11 cellular contexts compared by ENCODE assay signal in the genomic region with DNA sequence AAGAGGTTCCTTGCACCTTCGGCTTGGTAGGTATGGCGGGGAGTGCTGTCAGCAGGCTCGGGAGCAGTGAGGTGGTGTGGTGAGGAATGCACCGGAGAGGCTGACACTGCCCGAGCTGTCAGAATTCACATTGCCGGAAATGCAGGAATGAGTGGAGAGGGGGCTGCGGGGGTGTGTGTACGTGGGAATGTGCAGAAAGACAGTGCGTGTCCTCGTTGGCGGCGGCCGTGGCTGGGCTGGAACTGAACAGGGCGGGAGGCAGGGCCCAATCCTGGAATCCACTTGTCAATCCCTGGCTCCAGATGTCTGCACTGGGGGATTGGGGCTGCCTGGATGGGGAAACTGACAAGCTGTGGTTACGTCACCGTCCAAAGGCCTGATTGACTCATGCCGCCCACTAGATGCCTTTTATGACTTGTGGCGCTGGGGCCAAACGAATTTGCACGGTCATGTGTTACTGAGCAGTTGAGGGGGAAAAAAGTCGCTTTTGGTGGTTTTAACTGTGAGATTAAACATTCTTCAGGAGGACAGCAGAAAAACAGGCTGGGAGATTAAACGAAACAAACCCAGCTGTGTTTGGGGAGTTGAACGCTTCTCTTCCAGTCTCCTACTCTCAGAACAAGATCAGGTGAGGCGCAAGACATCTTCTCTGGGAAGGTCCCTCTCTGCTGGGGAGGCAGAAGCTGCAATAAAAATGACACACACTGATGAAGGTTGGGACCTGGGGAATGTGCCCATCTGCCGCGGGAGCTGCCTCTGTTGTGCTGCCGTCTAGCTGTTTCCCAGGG.
DNase-seq lines count a peak whose midpoint lies in the region; ATAC-seq, FAIRE-seq and TF ChIP-seq lines count a peak whose summit lies in the region.
"Had no signal": no experiment of that assay in that cellular context is flagged by ENCODE, and none has a peak within 500 bp of the region (broad histone marks: within the 10 kb centered on the region; RNA-seq: fewer than 3 reads in every experiment).

No MANE protein-coding gene starts in this region.

- peaks cover 42% of the 10 kb centered on the region for H3K27me3 Mint-ChIP-seq in progenitor cell of endocrine pancreas

- H3K36me3 Mint-ChIP-seq in progenitor cell of endocrine pancreas (ENCODE audit: insufficient read depth), result no peaks in the 10 kb centered on the region
- H3K36me3 Mint-ChIP-seq: activated CD8-positive, alpha-beta memory T cell treated with anti-CD3 and anti-CD28 coated beads, Interleukin-2, amount 10 ng/mL, durations not matched to agents 7 days and 5 days; naive thymus-derived CD8-positive, alpha-beta T cell had no signal

- no peak overlapping the region for H3K27ac ChIP-seq in gastroesophageal sphincter

- no peaks in the 10 kb centered on the region for H3K9me3 ChIP-seq in gastroesophageal sphincter

- no peak overlapping the region for H3K4me3 Mint-ChIP-seq in progenitor cell of endocrine pancreas (ENCODE audit: low read depth)
- H3K4me3 Mint-ChIP-seq: activated CD8-positive, alpha-beta memory T cell treated with anti-CD3 and anti-CD28 coated beads, Interleukin-2, amount 10 ng/mL, durations not matched to agents 7 days and 5 days; naive thymus-derived CD8-positive, alpha-beta T cell had no signal

- ATAC-seq in gastroesophageal sphincter (peak; percentile 74), HG03108 (IDR thresholded peaks at IDR 0.05; ENCODE audit: unreplicated experiment) (no peak), GM18909 (IDR thresholded peaks at IDR 0.05; ENCODE audit: poor library complexity, unreplicated experiment) (no peak)
- ATAC-seq: activated CD8-positive, alpha-beta memory T cell treated with anti-CD3 and anti-CD28 coated beads, Interleukin-2, amount 10 ng/mL, durations not matched to agents 7 days and 5 days; naive thymus-derived CD8-positive, alpha-beta T cell; Panc1 had no signal

- 48 to 50% methylated on average over 12 of the region's 27 CpGs for whole genome bisulfite sequencing in gastroesophageal sphincter (ENCODE audit: low coverage in 1 of 2), 2 donors

- DNase-seq in EH (ENCODE audit: low read depth), result peak; percentile 99
- DNase-seq in RCC 7860 (ENCODE audit: low spot score), result peak; percentile 95
- DNase-seq in progenitor cell of endocrine pancreas (ENCODE audit: low spot score, unreplicated experiment), result no peak
- DNase-seq in SHP77 treated with DMSO at 0.1 percent for 48 hours (lab: John Stamatoyannopoulos, UW), result no peak
- DNase-seq in NCI-H1048 (lab: John Stamatoyannopoulos, UW), result no peak
- DNase-seq: activated CD8-positive, alpha-beta memory T cell treated with anti-CD3 and anti-CD28 coated beads, Interleukin-2, amount 10 ng/mL, durations not matched to agents 7 days and 5 days; naive thymus-derived CD8-positive, alpha-beta T cell had no signal

- H3K9me3 Mint-ChIP-seq in progenitor cell of endocrine pancreas (ENCODE audit: low read depth), result no peaks in the 10 kb centered on the region
- H3K9me3 Mint-ChIP-seq: naive thymus-derived CD8-positive, alpha-beta T cell had no signal

- peaks cover 0 to 27% (median 2%) of the 10 kb centered on the region in 3 donors for H3K4me1 ChIP-seq in gastroesophageal sphincter

- H3K27me3 ChIP-seq in gastroesophageal sphincter, result no peaks in the 10 kb centered on the region

- peak overlapping the region; percentile 83 for H3K27ac Mint-ChIP-seq in progenitor cell of endocrine pancreas
- H3K27ac Mint-ChIP-seq: activated CD8-positive, alpha-beta memory T cell treated with anti-CD3 and anti-CD28 coated beads, Interleukin-2, amount 10 ng/mL, durations not matched to agents 7 days and 5 days had no signal

- TF ChIP-seq POLR2A in gastroesophageal sphincter (IDR thresholded peaks at IDR 0.05), result no peak

- TF ChIP-seq EP300 in gastroesophageal sphincter (IDR thresholded peaks at IDR 0.05), result no peak

- no peak overlapping the region for H3K4me3 ChIP-seq in gastroesophageal sphincter

- TF ChIP-seq CTCF in gastroesophageal sphincter (IDR thresholded peaks at IDR 0.05) (no peak), progenitor cell of endocrine pancreas (IDR thresholded peaks at IDR 0.05; ENCODE audit: unreplicated experiment) (no peak)

- no peaks in the 10 kb centered on the region for H3K36me3 ChIP-seq in gastroesophageal sphincter

- H3K4me1 Mint-ChIP-seq in progenitor cell of endocrine pancreas (ENCODE audit: low read depth), result peaks cover 17% of the 10 kb centered on the region
- H3K4me1 Mint-ChIP-seq: activated CD8-positive, alpha-beta memory T cell treated with anti-CD3 and anti-CD28 coated beads, Interleukin-2, amount 10 ng/mL, durations not matched to agents 7 days and 5 days; naive thymus-derived CD8-positive, alpha-beta T cell had no signal

- FAIRE-seq in RCC 7860 (lab: Jason Lieb, UNC), result peak; percentile 88

Comparison
In these comparisons a context has a peak if more than half of its experiments do, and no peak if none do; other contexts are left out.
1. DNase-seq: peak in EH (single experiment) and RCC 7860 (single experiment); none in progenitor cell of endocrine pancreas (single experiment), SHP77 treated with DMSO at 0.1 percent for 48 hours (single experiment) and NCI-H1048 (single experiment).